Comparison of ENCODE assay signal across 8 cellular contexts in genomic region chr16:2963611-2964415, GRCh38. TPM values are rescaled to one million over a fixed set of nuclear protein-coding genes. Genes with fewer than 3 reads are reported as not detected.
DNase-seq lines count a peak whose midpoint lies in the region; ATAC-seq and TF ChIP-seq lines count a peak whose summit lies in the region.

A gene with protein sequence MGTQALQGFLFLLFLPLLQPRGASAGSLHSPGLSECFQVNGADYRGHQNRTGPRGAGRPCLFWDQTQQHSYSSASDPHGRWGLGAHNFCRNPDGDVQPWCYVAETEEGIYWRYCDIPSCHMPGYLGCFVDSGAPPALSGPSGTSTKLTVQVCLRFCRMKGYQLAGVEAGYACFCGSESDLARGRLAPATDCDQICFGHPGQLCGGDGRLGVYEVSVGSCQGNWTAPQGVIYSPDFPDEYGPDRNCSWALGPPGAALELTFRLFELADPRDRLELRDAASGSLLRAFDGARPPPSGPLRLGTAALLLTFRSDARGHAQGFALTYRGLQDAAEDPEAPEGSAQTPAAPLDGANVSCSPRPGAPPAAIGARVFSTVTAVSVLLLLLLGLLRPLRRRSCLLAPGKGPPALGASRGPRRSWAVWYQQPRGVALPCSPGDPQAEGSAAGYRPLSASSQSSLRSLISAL (plus strand): TSS chr16:2964275. CDS start chr16:2964521, 246 bp downstream.

- H3K4me1 ChIP-seq in HUES6 (ENCODE audit: control insufficient read depth, insufficient read depth, low read length) (peaks cover 19% of the 10 kb centered on the region), gastroesophageal sphincter (peaks cover 7 to 63% (median 38%) of the 10 kb centered on the region in 3 donors)

- no peaks in the 10 kb centered on the region for H3K9me3 Mint-ChIP-seq in nephron progenitor cell

- DNase-seq in DMS53 (lab: John Stamatoyannopoulos, UW) (peak; percentile 94), SHP77 (lab: John Stamatoyannopoulos, UW) (peak; percentile 63 to 69), cerebellar cortex (ENCODE audit: low spot score) (peak; percentile 82), nephron progenitor cell (peak; percentile 74)

- TF ChIP-seq CTCF in nephron progenitor cell (IDR thresholded peaks at IDR 0.05) (no peak), gastroesophageal sphincter (IDR thresholded peaks at IDR 0.05) (no peak)

- H3K9me3 ChIP-seq in HUES6 (ENCODE audit: control insufficient read depth, insufficient read depth, low read depth, low read length) (no peaks in the 10 kb centered on the region), gastroesophageal sphincter (no peaks in the 10 kb centered on the region)

- ATAC-seq in HG02884 (IDR thresholded peaks at IDR 0.05; ENCODE audit: unreplicated experiment): no peak
- no peak for ATAC-seq in HG03520 (IDR thresholded peaks at IDR 0.05; ENCODE audit: unreplicated experiment)
- no peak for ATAC-seq in gastroesophageal sphincter

- TF ChIP-seq EP300 in gastroesophageal sphincter (IDR thresholded peaks at IDR 0.05): no peak

- no peaks in the 10 kb centered on the region for H3K36me3 Mint-ChIP-seq in nephron progenitor cell (ENCODE audit: low read depth)

- WGBS in gastroesophageal sphincter (ENCODE audit: low coverage in 1 of 2), 2 donors: 0% methylated on average over 3 to 10 of the region's 64 CpGs

- H3K4me3 ChIP-seq in HUES6 (ENCODE audit: low read depth, low read length) (peak within 1 kb of the TSS; percentile 91), gastroesophageal sphincter (peak within 1 kb of the TSS in 1 of 2 donors; percentile 35)

- H3K36me3 ChIP-seq in HUES6 (ENCODE audit: control insufficient read depth, insufficient read depth, low read length) (no peaks in the 10 kb centered on the region), gastroesophageal sphincter (no peaks in the 10 kb centered on the region)

- H3K27ac Mint-ChIP-seq in nephron progenitor cell: no peak within 1 kb of the TSS

- no peak for TF ChIP-seq POLR2A in gastroesophageal sphincter (IDR thresholded peaks at IDR 0.05)

- peak within 1 kb of the TSS; percentile 12; the same call in 1 of the 2 replicates for H3K27ac ChIP-seq in HUES6 (ENCODE audit: low read depth, low read length)
- H3K27ac ChIP-seq in gastroesophageal sphincter: no peak within 1 kb of the TSS

- H3K27me3 Mint-ChIP-seq in nephron progenitor cell (ENCODE audit: low read depth, poor library complexity): peaks cover 32% of the 10 kb centered on the region

- peak within 1 kb of the TSS; percentile 87 for H3K4me3 Mint-ChIP-seq in nephron progenitor cell

- peak within 1 kb of the TSS; percentile 88 for H3K9ac ChIP-seq in HUES6 (ENCODE audit: low read length)

- H3K27me3 ChIP-seq in HUES6 (ENCODE audit: control insufficient read depth, insufficient read depth, low read length): peaks cover 38% of the 10 kb centered on the region
- H3K27me3 ChIP-seq in gastroesophageal sphincter: peaks cover 100% of the 10 kb centered on the region

- peaks cover 14% of the 10 kb centered on the region for H3K4me1 Mint-ChIP-seq in nephron progenitor cell

RNA-seq across cellular contexts. Expression of the gene that starts here (rescaled TPM):
- total RNA-seq in gastroesophageal sphincter: not detected
